In genomic region chr5:79611046-79611829, GRCh38 we compare ENCODE assay signal across 8 cellular contexts. TPM values are rescaled to one million over a fixed set of nuclear protein-coding genes. Genes with fewer than 3 reads are reported as not detected.
DNase-seq lines count a peak whose midpoint lies in the region; TF ChIP-seq lines count a peak whose summit lies in the region.

No MANE protein-coding gene starts in this region.

- peaks cover 22 to 32% of the 10 kb centered on the region in 2 experiments for H3K4me1 ChIP-seq in neutrophil (ENCODE audit: control insufficient read depth in 1 of 2, insufficient read depth in 1 of 2, low read depth in 1 of 2, low read length in 1 of 2)

- H3K9me3 Mint-ChIP-seq in CD14-positive monocyte, result peaks cover 3 to 12% (median 5%) of the 10 kb centered on the region in 7 donors

- H3K9me3 ChIP-seq in neutrophil, result no peaks in the 10 kb centered on the region

- intact Hi-C loops in CD14-positive monocyte (cut with micrococcal nuclease), result loop anchor here (5.0 to 10.0 kb wide), 3 partner anchors 91 to 794 kb away; partner anchors contain the start of genes SERINC5 (in 1 of the 2) and ZFYVE16 (in 1 of the 2)

- peaks cover 15 to 20% of the 10 kb centered on the region in 2 donors for H3K36me3 Mint-ChIP-seq in CD14-positive monocyte

- peak overlapping the region; percentile 87 to 97 for H3K4me3 ChIP-seq in neutrophil (ENCODE audit: low read depth in 1 of 2, low read length in 1 of 2)

- DNase-seq in CD14-positive monocyte (ENCODE audit: low spot score) (no peak), OCI-M1 (lab: John Stamatoyannopoulos, UW) (peak; percentile 39), epithelial cell of prostate (ENCODE audit: low read depth, low spot score) (no peak), AG08395 (ENCODE audit: low spot score) (no peak), kidney glomerular epithelial cell (lab: John Stamatoyannopoulos, UW) (no peak), hepatic stellate cell (ENCODE audit: low spot score) (no peak), cerebellar nuclear complex (lab: John Stamatoyannopoulos, UW) (no peak)

- H3K27me3 Mint-ChIP-seq in CD14-positive monocyte (ENCODE audit: low read depth in 3 of 3), result peaks cover 0 to 2% (median 0%) of the 10 kb centered on the region in 3 donors

- peak overlapping the region; percentile 96 to 99 (median 97) for H3K27ac Mint-ChIP-seq in CD14-positive monocyte

- peaks cover 27% of the 10 kb centered on the region for H3K4me1 Mint-ChIP-seq in CD14-positive monocyte

- TF ChIP-seq CTCF in CD14-positive monocyte (IDR thresholded peaks at IDR 0.05) (no peak), neutrophil (IDR thresholded peaks at IDR 0.05) (no peak)

- H3K27ac ChIP-seq in epithelial cell of prostate, result peak overlapping the region; percentile 85
- peak overlapping the region; percentile 97 for H3K27ac ChIP-seq in neutrophil

- H3K4me3 Mint-ChIP-seq in CD14-positive monocyte, result peak overlapping the region; percentile 87 to 95

- no peaks in the 10 kb centered on the region for H3K27me3 ChIP-seq in neutrophil

- peaks cover 8% of the 10 kb centered on the region for H3K36me3 ChIP-seq in neutrophil

RNA-seq across cellular contexts. Expression of gene TENT2, which starts 1.0 kb away (rescaled TPM):
- polyA plus RNA-seq in CD14-positive monocyte, result 10 to 100 TPM; 31.9 to 41.3 TPM
